In the genomic region with DNA sequence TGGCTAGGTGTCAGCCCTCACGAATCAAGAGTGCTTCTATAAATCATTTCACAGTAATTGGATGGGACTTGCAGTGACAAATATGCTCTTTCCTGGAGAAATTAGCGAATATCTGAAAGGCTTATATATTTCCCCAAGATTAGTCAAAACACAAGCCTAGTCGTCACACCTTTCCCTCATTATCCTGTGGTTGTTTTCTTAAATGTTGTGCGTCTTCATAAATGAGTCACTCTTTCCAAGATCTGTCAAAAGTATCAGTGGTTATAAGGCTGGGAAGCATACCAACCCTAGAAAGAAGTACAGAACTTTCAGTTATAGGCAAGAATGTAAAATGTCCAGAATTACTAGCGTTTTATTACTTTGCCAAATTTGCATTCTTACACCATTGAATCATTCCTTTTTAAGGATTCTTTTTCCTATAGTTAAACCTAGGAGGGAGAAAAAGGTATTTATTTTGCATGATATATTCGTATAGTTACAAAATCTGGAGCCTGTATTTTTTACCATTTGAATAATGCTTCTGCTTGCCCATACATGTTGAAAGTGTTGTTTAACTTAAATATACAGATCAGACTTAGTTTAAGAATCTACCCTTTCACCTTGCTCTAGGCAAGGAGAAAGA, we compare ENCODE assay signal across 11 cellular contexts. TPM values are rescaled to one million over a fixed set of nuclear protein-coding genes. Genes with fewer than 3 reads are reported as not detected.
DNase-seq lines count a peak whose midpoint lies in the region; ATAC-seq, FAIRE-seq and TF ChIP-seq lines count a peak whose summit lies in the region.
"Had no signal": no experiment of that assay in that cellular context is flagged by ENCODE, and none has a peak within 500 bp of the region (broad histone marks: within the 10 kb centered on the region; RNA-seq: fewer than 3 reads in every experiment).

No MANE protein-coding gene starts in this region.

- DNase-seq in A172 (ENCODE audit: low spot score) = peak; percentile 95
- DNase-seq in H54 (ENCODE audit: insufficient read length, low spot score) = no peak
- peak; percentile 82 for DNase-seq in amniotic stem cell (lab: John Stamatoyannopoulos, UW)
- peak; percentile 76 for DNase-seq in kidney epithelial cell (ENCODE audit: low read depth)
- DNase-seq in CD1c-positive myeloid dendritic cell (ENCODE audit: extremely low spot score) = no peak
- no peak for DNase-seq in naive thymus-derived CD8-positive, alpha-beta T cell
- DNase-seq: activated naive CD4-positive, alpha-beta T cell treated with anti-CD3 and anti-CD28 coated beads for 36 hours; psoas muscle had no signal

- no peak for TF ChIP-seq POLR2A in H54 (IDR thresholded peaks at IDR 0.05; ENCODE audit: low read depth, low read length)

- no peak overlapping the region for H3K4me3 Mint-ChIP-seq in naive thymus-derived CD8-positive, alpha-beta T cell
- H3K4me3 Mint-ChIP-seq: activated naive CD4-positive, alpha-beta T cell treated with anti-CD3 and anti-CD28 coated beads for 36 hours had no signal

- H3K36me3 Mint-ChIP-seq in naive thymus-derived CD8-positive, alpha-beta T cell = no peaks in the 10 kb centered on the region

- no peak for TF ChIP-seq CTCF in kidney epithelial cell (IDR thresholded peaks at IDR 0.05; ENCODE audit: insufficient read depth, low read length, poor library complexity, severe bottlenecking)

- H3K36me3 ChIP-seq in kidney epithelial cell (ENCODE audit: control insufficient read depth, insufficient read depth, low read length) = no peaks in the 10 kb centered on the region

- POLR2A ChIA-PET in naive thymus-derived CD8-positive, alpha-beta T cell (lab: Charles Lee) = no interaction called here

- no peak overlapping the region for H3K27ac Mint-ChIP-seq in naive thymus-derived CD8-positive, alpha-beta T cell
- H3K27ac Mint-ChIP-seq: activated naive CD4-positive, alpha-beta T cell treated with anti-CD3 and anti-CD28 coated beads for 36 hours had no signal

- FAIRE-seq in H54 (lab: Jason Lieb, UNC) = peak; percentile 70

- H3K9me3 Mint-ChIP-seq in naive thymus-derived CD8-positive, alpha-beta T cell = no peaks in the 10 kb centered on the region
- H3K9me3 Mint-ChIP-seq: activated naive CD4-positive, alpha-beta T cell treated with anti-CD3 and anti-CD28 coated beads for 36 hours had no signal

- H3K4me1 Mint-ChIP-seq in naive thymus-derived CD8-positive, alpha-beta T cell = no peaks in the 10 kb centered on the region

- H3K27me3 ChIP-seq in kidney epithelial cell (ENCODE audit: control insufficient read depth, insufficient read depth, low read length) = no peaks in the 10 kb centered on the region

- H3K4me3 ChIP-seq in kidney epithelial cell (ENCODE audit: low read depth, low read length) = no peak overlapping the region
- H3K4me3 ChIP-seq: psoas muscle had no signal

- peaks cover 0 to 4% (median 0%) of the 10 kb centered on the region in 5 donors for H3K27me3 Mint-ChIP-seq in naive thymus-derived CD8-positive, alpha-beta T cell

- ATAC-seq in GM21786 (IDR thresholded peaks at IDR 0.05; ENCODE audit: unreplicated experiment) (no peak), HG02763 (IDR thresholded peaks at IDR 0.05; ENCODE audit: unreplicated experiment) (no peak)
- no peak for ATAC-seq in naive thymus-derived CD8-positive, alpha-beta T cell
- ATAC-seq: psoas muscle had no signal

RNA-seq across cellular contexts. Expression of gene TMEM212, which starts 33.6 kb away (rescaled TPM):
- not detected in 2 replicates for total RNA-seq in A172 (2014; rRNA removed; shearing (Covaris generic))
- total RNA-seq in kidney epithelial cell = not detected in 2 replicates
- not detected for total RNA-seq in naive thymus-derived CD8-positive, alpha-beta T cell
- polyA plus RNA-seq in naive thymus-derived CD8-positive, alpha-beta T cell = not detected
- total RNA-seq: activated naive CD4-positive, alpha-beta T cell treated with anti-CD3 and anti-CD28 coated beads for 36 hours; psoas muscle; T-helper 1 cell treated with Interleukin-12 subunit alpha and Interleukin-12 subunit beta and Interleukin-4 antibody, amounts not matched to agents 30 ng/mL and 1 ng/mL, for 36 hours had no signal
- polyA plus RNA-seq: psoas muscle had no signal

Comparison
In these comparisons a context has a peak if more than half of its experiments do, and no peak if none do; other contexts are left out.
1. DNase-seq: peak in A172 (single experiment), amniotic stem cell (single experiment) and kidney epithelial cell (single experiment); none in H54 (single experiment), CD1c-positive myeloid dendritic cell (single experiment) and naive thymus-derived CD8-positive, alpha-beta T cell (0 of 10).